In genomic region chr7:3265388-3265787, GRCh38 we compare ENCODE assay signal across 23 cellular contexts.
"Had no signal": no experiment of that assay in that cellular context is flagged by ENCODE, and none has a peak within 500 bp of the region (broad histone marks: within the 10 kb centered on the region; RNA-seq: fewer than 3 reads in every experiment).

No MANE protein-coding gene starts in this region.

- H3K4me3 Mint-ChIP-seq: activated CD4-positive, alpha-beta T cell treated with anti-CD3 and anti-CD28 coated beads for 36 hours; activated CD8-positive, alpha-beta T cell treated with anti-CD3 and anti-CD28 coated beads for 36 hours; activated naive CD8-positive, alpha-beta T cell treated with anti-CD3 and anti-CD28 coated beads, Interleukin-2, amount 10 ng/mL, durations not matched to agents 7 days and 5 days; T-helper 17 cell had no signal

- H3K36me3 ChIP-seq: adrenal gland, Peyer's patch, SJSA1 had no signal

- H3K4me3 ChIP-seq: adrenal gland, Peyer's patch, SJSA1 had no signal

- DNase-seq: activated CD4-positive, alpha-beta T cell treated with anti-CD3 and anti-CD28 coated beads for 36 hours; activated CD8-positive, alpha-beta memory T cell treated with anti-CD3 and anti-CD28 coated beads, Interleukin-2, amount 50 U/mL, for 4 hours; activated CD8-positive, alpha-beta T cell treated with anti-CD3 and anti-CD28 coated beads for 36 hours; activated naive CD4-positive, alpha-beta T cell treated with anti-CD3 and anti-CD28 coated beads, Interleukin-2, amount 50 U/mL, for 16 hours; activated naive CD8-positive, alpha-beta T cell treated with anti-CD3 and anti-CD28 coated beads, Interleukin-2, amount 10 ng/mL, durations not matched to agents 7 days and 5 days; adrenal gland; anterior cingulate cortex; cerebellar nuclear complex; NCI-H1105; NCI-H1694; NCI-H2171; NCI-H2227 treated with DMSO at 0.1 percent for 48 hours; NCI-H526; NK-92 treated with Interleukin-12 subunit alpha and Interleukin-12 subunit beta, amount 100 ng/mL, for 24 hours; OCI-M1; Peyer's patch; Right ventricle myocardium superior; T-helper 17 cell; T-helper 9 cell had no signal

- H3K9me3 ChIP-seq: adrenal gland, Peyer's patch, SJSA1 had no signal

- H3K9ac ChIP-seq: KMS-11 had no signal

- H3K36me3 Mint-ChIP-seq: activated naive CD8-positive, alpha-beta T cell treated with anti-CD3 and anti-CD28 coated beads, Interleukin-2, amount 10 ng/mL, durations not matched to agents 7 days and 5 days had no signal

- H3K27ac ChIP-seq: adrenal gland, KMS-11, Peyer's patch, RWPE1, SJSA1 had no signal

- H3K27ac Mint-ChIP-seq: activated CD4-positive, alpha-beta T cell treated with anti-CD3 and anti-CD28 coated beads for 36 hours; activated CD8-positive, alpha-beta T cell treated with anti-CD3 and anti-CD28 coated beads for 36 hours; activated naive CD8-positive, alpha-beta T cell treated with anti-CD3 and anti-CD28 coated beads, Interleukin-2, amount 10 ng/mL, durations not matched to agents 7 days and 5 days; T-helper 17 cell had no signal

- H3K9me3 Mint-ChIP-seq: activated CD8-positive, alpha-beta T cell treated with anti-CD3 and anti-CD28 coated beads for 36 hours; activated naive CD8-positive, alpha-beta T cell treated with anti-CD3 and anti-CD28 coated beads, Interleukin-2, amount 10 ng/mL, durations not matched to agents 7 days and 5 days had no signal

- H3K4me2 ChIP-seq: KMS-11 had no signal

- H3K4me1 Mint-ChIP-seq: activated CD4-positive, alpha-beta T cell treated with anti-CD3 and anti-CD28 coated beads for 36 hours; activated naive CD8-positive, alpha-beta T cell treated with anti-CD3 and anti-CD28 coated beads, Interleukin-2, amount 10 ng/mL, durations not matched to agents 7 days and 5 days; T-helper 17 cell had no signal

- H3K27me3 ChIP-seq: adrenal gland, Peyer's patch, SJSA1 had no signal

- ATAC-seq: activated CD4-positive, alpha-beta T cell treated with anti-CD3 and anti-CD28 coated beads for 36 hours; activated CD8-positive, alpha-beta T cell treated with anti-CD3 and anti-CD28 coated beads for 36 hours; HepG2; T-helper 17 cell had no signal

- H3K4me1 ChIP-seq: adrenal gland, Peyer's patch had no signal
